In genomic region chr16:86530251-86531192, GRCh38 we compare ENCODE assay signal across 15 cellular contexts. TPM values are rescaled to one million over a fixed set of nuclear protein-coding genes. Genes with fewer than 3 reads are reported as not detected.
"Had no signal": no experiment of that assay in that cellular context is flagged by ENCODE, and none has a peak within 500 bp of the region (broad histone marks: within the 10 kb centered on the region; RNA-seq: fewer than 3 reads in every experiment).

No MANE protein-coding gene starts in this region.

- H3K4me1 Mint-ChIP-seq: activated CD4-positive, alpha-beta T cell treated with anti-CD3 and anti-CD28 coated beads for 36 hours; central memory CD8-positive, alpha-beta T cell; neural crest cell; stimulated activated memory B cell treated with anti-CD40 and anti-IgM and Interleukin-4, amounts not matched to agents 10 μg/mL and 1 μg/mL and 100 μg/mL, for 72 hours had no signal

- H3K9me3 Mint-ChIP-seq: central memory CD8-positive, alpha-beta T cell; dendritic cell treated with granulocyte-macrophage colony-stimulating factor and Interleukin-4, amounts not matched to agents 40 ng/mL and 50 ng/mL, for 4 days; neural crest cell; stimulated activated memory B cell treated with anti-CD40 and anti-IgM and Interleukin-4, amounts not matched to agents 10 μg/mL and 1 μg/mL and 100 μg/mL, for 72 hours had no signal

- H3K27me3 ChIP-seq: SJSA1, suprapubic skin had no signal

- H3K4me3 Mint-ChIP-seq: activated CD4-positive, alpha-beta T cell treated with anti-CD3 and anti-CD28 coated beads for 36 hours; activated CD8-positive, alpha-beta T cell treated with anti-CD3 and anti-CD28 coated beads, Interleukin-2, amount 10 ng/mL, durations not matched to agents 7 days and 5 days; central memory CD8-positive, alpha-beta T cell; dendritic cell treated with granulocyte-macrophage colony-stimulating factor and Interleukin-4, amounts not matched to agents 40 ng/mL and 50 ng/mL, for 4 days; neural crest cell; stimulated activated memory B cell treated with anti-CD40 and anti-IgM and Interleukin-4, amounts not matched to agents 10 μg/mL and 1 μg/mL and 100 μg/mL, for 72 hours had no signal

- H3K36me3 ChIP-seq: SJSA1 had no signal

- H3K4me1 ChIP-seq: suprapubic skin had no signal

- H3K9ac ChIP-seq: parathyroid adenoma had no signal

- H3K9me3 ChIP-seq: SJSA1, suprapubic skin had no signal

- ATAC-seq: activated CD4-positive, alpha-beta T cell treated with anti-CD3 and anti-CD28 coated beads for 36 hours; activated CD8-positive, alpha-beta T cell treated with anti-CD3 and anti-CD28 coated beads, Interleukin-2, amount 10 ng/mL, durations not matched to agents 7 days and 5 days; stimulated activated memory B cell treated with anti-CD40 and anti-IgM and Interleukin-4, amounts not matched to agents 10 μg/mL and 1 μg/mL and 100 μg/mL, for 72 hours had no signal

- H3K27ac Mint-ChIP-seq: activated CD4-positive, alpha-beta T cell treated with anti-CD3 and anti-CD28 coated beads for 36 hours; activated CD8-positive, alpha-beta T cell treated with anti-CD3 and anti-CD28 coated beads, Interleukin-2, amount 10 ng/mL, durations not matched to agents 7 days and 5 days; dendritic cell treated with granulocyte-macrophage colony-stimulating factor and Interleukin-4, amounts not matched to agents 40 ng/mL and 50 ng/mL, for 4 days; stimulated activated memory B cell treated with anti-CD40 and anti-IgM and Interleukin-4, amounts not matched to agents 10 μg/mL and 1 μg/mL and 100 μg/mL, for 72 hours had no signal

- DNase-seq: activated CD4-positive, alpha-beta T cell treated with anti-CD3 and anti-CD28 coated beads for 36 hours; activated CD8-positive, alpha-beta memory T cell treated with anti-CD3 and anti-CD28 coated beads, Interleukin-2, amount 50 U/mL, for 48 hours; activated CD8-positive, alpha-beta T cell treated with anti-CD3 and anti-CD28 coated beads, Interleukin-2, amount 10 ng/mL, durations not matched to agents 7 days and 5 days; activated naive CD4-positive, alpha-beta T cell; retina; T-helper 9 cell had no signal

- H3K4me3 ChIP-seq: SJSA1, smooth muscle cell, suprapubic skin had no signal

- H3K27me3 Mint-ChIP-seq: activated CD4-positive, alpha-beta T cell treated with anti-CD3 and anti-CD28 coated beads for 36 hours; central memory CD8-positive, alpha-beta T cell; dendritic cell treated with granulocyte-macrophage colony-stimulating factor and Interleukin-4, amounts not matched to agents 40 ng/mL and 50 ng/mL, for 4 days; stimulated activated memory B cell treated with anti-CD40 and anti-IgM and Interleukin-4, amounts not matched to agents 10 μg/mL and 1 μg/mL and 100 μg/mL, for 72 hours had no signal

- H3K27ac ChIP-seq: parathyroid adenoma, SJSA1, suprapubic skin had no signal

RNA-seq across cellular contexts. Expression of gene FOXF1, which starts 20.2 kb away (rescaled TPM):
- total RNA-seq: activated CD4-positive, alpha-beta T cell treated with anti-CD3 and anti-CD28 coated beads for 36 hours; activated CD8-positive, alpha-beta T cell treated with anti-CD3 and anti-CD28 coated beads, Interleukin-2, amount 10 ng/mL, durations not matched to agents 7 days and 5 days; myocyte; neural crest cell had no signal

RNA-seq across cellular contexts. Expression of gene FOXC2, which starts 36.1 kb away (rescaled TPM):
- total RNA-seq: activated CD4-positive, alpha-beta T cell treated with anti-CD3 and anti-CD28 coated beads for 36 hours; activated CD8-positive, alpha-beta T cell treated with anti-CD3 and anti-CD28 coated beads, Interleukin-2, amount 10 ng/mL, durations not matched to agents 7 days and 5 days; neural crest cell had no signal

RNA-seq across cellular contexts. Expression of gene FOXL1, which starts 47.8 kb away (rescaled TPM):
- total RNA-seq: activated CD4-positive, alpha-beta T cell treated with anti-CD3 and anti-CD28 coated beads for 36 hours; activated CD8-positive, alpha-beta T cell treated with anti-CD3 and anti-CD28 coated beads, Interleukin-2, amount 10 ng/mL, durations not matched to agents 7 days and 5 days had no signal
